ENCODE assay signal across 2 cellular contexts in the genomic region with DNA sequence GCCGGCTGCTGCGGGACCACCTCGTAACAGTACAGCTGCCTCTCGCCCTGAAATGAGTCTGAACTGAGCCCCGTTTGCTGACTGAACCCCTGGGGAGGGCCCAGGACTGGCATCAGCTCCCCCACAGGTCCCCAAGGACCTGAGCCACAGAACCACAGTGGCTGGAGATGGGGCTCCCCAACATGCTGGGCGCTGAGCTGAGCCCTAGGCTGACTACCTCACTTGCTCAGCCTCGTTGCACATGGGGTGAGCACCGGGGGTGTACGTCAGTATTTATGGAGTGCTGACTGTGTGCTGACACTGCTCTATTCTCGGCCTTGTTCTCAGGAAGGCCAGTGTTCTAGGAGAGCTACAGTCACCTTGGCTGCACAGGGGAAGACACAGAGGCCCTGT.
TF ChIP-seq lines count a peak whose summit lies in the region.

No MANE protein-coding gene starts in this region.

TF ChIP-seq in GM12878, 131 proteins besides CTCF, POLR2A, EP300 and RAD21:
- TF ChIP-seq KDM1A (IDR thresholded peaks at IDR 0.05; ENCODE audit: borderline replicate concordance) (no peak), RUNX3 (IDR thresholded peaks at IDR 0.05; ENCODE audit: low read length) (peak; percentile 59; the same call in 1 of the 2 replicates), TCF3 (IDR thresholded peaks at IDR 0.05; ENCODE audit: borderline replicate concordance, insufficient read depth, low read depth, low read length) (no peak), TARDBP (IDR thresholded peaks at IDR 0.05; ENCODE audit: borderline replicate concordance) (no peak), CREB1 (IDR thresholded peaks at IDR 0.05; ENCODE audit: low read depth) (0 out of 2 replicates have a peak, but pooled peaks have one; percentile 18), RELA (IDR thresholded peaks at IDR 0.05; ENCODE audit: borderline replicate concordance, partially characterized antibody) (no peak), NBN (IDR thresholded peaks at IDR 0.05) (no peak), ZBED1 (IDR thresholded peaks at IDR 0.05; ENCODE audit: borderline replicate concordance) (no peak), DPF2 (IDR thresholded peaks at IDR 0.05) (no peak), MEF2B (IDR thresholded peaks at IDR 0.05; ENCODE audit: partially characterized antibody, poor library complexity, severe bottlenecking) (peak; percentile 51), LARP7 (IDR thresholded peaks at IDR 0.05) (no peak), BRCA1 (IDR thresholded peaks at IDR 0.05; ENCODE audit: low read depth, low read length) (no peak), CBFB (IDR thresholded peaks at IDR 0.05; ENCODE audit: low read depth) (no peak)
TF ChIP-seq in GM12878: peak in this region for 3.

TF ChIP-seq in HEK293T, 16 proteins besides CTCF, POLR2A, EP300 and RAD21:
- TF ChIP-seq CTBP1 (IDR thresholded peaks at IDR 0.05; ENCODE audit: borderline replicate concordance) (no peak), BHLHE40 (IDR thresholded peaks at IDR 0.05; ENCODE audit: borderline replicate concordance) (no peak), FOXM1 (IDR thresholded peaks at IDR 0.05; ENCODE audit: borderline replicate concordance) (no peak), FOXA1 (IDR thresholded peaks at IDR 0.05) (no peak), SP1 (IDR thresholded peaks at IDR 0.05) (no peak), ZNF384 (IDR thresholded peaks at IDR 0.05) (no peak), LEF1 (IDR thresholded peaks at IDR 0.05; ENCODE audit: borderline replicate concordance) (no peak), SUZ12 (IDR thresholded peaks at IDR 0.05) (no peak)
